In genomic region chr16:1631230-1631629, GRCh38 we compare ENCODE assay signal across 1 cellular context.
TF ChIP-seq lines count a peak whose summit lies in the region.

No MANE protein-coding gene starts in this region.

TF ChIP-seq in H1, 55 proteins besides CTCF, POLR2A, EP300 and RAD21:
- no peak for TF ChIP-seq BCL11A (IDR thresholded peaks at IDR 0.05; ENCODE audit: low read depth in 2 of 2, low read length in 2 of 2)
- no peak for TF ChIP-seq SIN3A (conservative IDR thresholded peaks at IDR 0.05 in 1 of 2, IDR thresholded peaks at IDR 0.05 in 1 of 2; ENCODE audit: low read depth in 1 of 2, low read length in 2 of 2)
- no peak for TF ChIP-seq BRCA1 (IDR thresholded peaks at IDR 0.05; ENCODE audit: low read depth, low read length)
